Comparison of ENCODE assay signal across 20 cellular contexts in the genomic region with DNA sequence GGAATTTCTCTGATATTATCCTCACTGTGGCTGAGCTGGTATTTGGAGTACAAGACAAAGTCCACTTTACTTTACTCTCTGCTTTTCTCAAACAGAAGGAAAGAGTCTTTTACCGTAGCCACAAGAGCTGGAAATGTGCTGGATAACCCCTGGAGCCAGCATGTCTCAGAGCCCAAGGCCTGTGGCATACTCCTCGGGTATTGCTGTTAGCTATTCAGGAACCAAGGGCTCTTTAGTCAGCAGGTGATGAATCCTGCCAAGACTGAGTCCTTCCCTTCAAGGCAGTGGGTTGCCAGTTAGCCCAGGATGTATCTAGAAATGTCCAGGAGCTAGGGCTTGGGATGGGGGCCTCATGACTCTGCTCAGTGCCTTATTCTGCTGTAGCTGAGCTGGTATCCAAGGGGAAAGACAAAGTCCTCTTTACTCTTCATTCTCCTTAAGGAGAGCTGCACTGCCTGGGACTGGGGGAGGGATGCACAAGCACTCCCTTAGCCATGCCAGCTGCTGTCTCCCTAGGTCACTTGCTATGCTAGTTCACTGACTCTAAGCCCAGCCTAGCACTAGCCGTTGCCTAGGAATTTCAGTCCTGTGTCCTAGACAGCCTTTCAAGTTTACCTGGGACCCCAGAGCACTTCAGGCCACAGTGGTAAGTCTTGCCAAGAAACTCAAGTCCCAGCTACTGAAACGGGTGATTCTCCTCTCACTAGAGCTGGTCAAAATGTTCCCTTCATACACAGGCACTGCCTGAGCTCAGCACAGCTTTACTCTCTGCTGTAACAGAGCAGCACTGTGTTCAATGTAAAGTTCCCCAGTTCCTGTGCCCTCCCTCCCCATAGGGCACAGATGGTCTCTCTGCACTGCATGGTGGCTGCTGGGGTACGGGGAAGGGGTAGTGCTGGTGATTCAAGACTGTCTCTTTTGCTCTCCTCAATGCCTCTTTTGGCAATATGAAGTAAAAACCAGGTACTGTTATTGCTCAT.
DNase-seq lines count a peak whose midpoint lies in the region; ATAC-seq and TF ChIP-seq lines count a peak whose summit lies in the region.
"Had no signal": no experiment of that assay in that cellular context is flagged by ENCODE, and none has a peak within 500 bp of the region (broad histone marks: within the 10 kb centered on the region; RNA-seq: fewer than 3 reads in every experiment).

No MANE protein-coding gene starts in this region.

- H3K9me2 ChIP-seq in GM23338 (ENCODE audit: insufficient read depth) = peaks cover 8% of the 10 kb centered on the region; the same call in 1 of the 2 replicates

- no peak for TF ChIP-seq EP300 in upper lobe of left lung (IDR thresholded peaks at IDR 0.05)

- H3K27ac ChIP-seq in GM23338 (ENCODE audit: low read depth) (peak overlapping the region; percentile 76), WERI-Rb-1 (peak overlapping the region; percentile 33; the same call in 1 of the 2 replicates), upper lobe of left lung (no peak overlapping the region)
- H3K27ac ChIP-seq: BLaER1, SK-N-MC had no signal

- 47 to 51% methylated on average over 4 to 5 of the region's 5 CpGs for WGBS in upper lobe of left lung, 2 donors

- no peak overlapping the region; the same call in 2 of the 3 replicates for H3K4me3 Mint-ChIP-seq in GM23338
- no peak overlapping the region for H3K4me3 Mint-ChIP-seq in stimulated activated memory B cell treated with anti-CD40 and anti-IgM and Interleukin-4, amounts not matched to agents 10 μg/mL and 1 μg/mL and 100 μg/mL, for 72 hours
- H3K4me3 Mint-ChIP-seq: CD4-positive, alpha-beta memory T cell had no signal

- in situ Hi-C loops in G401 (cut with HindIII; ENCODE audit: low sequenced_read_pairs) = no loop called here

- peak; percentile 81 for ATAC-seq in GM23338
- peak; percentile 12 for ATAC-seq in stimulated activated memory B cell treated with anti-CD40 and anti-IgM and Interleukin-4, amounts not matched to agents 10 μg/mL and 1 μg/mL and 100 μg/mL, for 72 hours
- no peak for ATAC-seq in HG03039 (IDR thresholded peaks at IDR 0.05; ENCODE audit: unreplicated experiment)
- ATAC-seq in HG03354 (IDR thresholded peaks at IDR 0.05; ENCODE audit: poor library complexity, severe bottlenecking, unreplicated experiment) = no peak
- ATAC-seq in upper lobe of left lung (ENCODE audit: low FRiP score in 2 of 2) = no peak

- peak overlapping the region; percentile 56 for H3K4me2 ChIP-seq in GM23338
- H3K4me2 ChIP-seq: BLaER1 had no signal

- H3K27me3 ChIP-seq in GM23338 (ENCODE audit: insufficient read depth) (no peaks in the 10 kb centered on the region), WERI-Rb-1 (ENCODE audit: insufficient read depth, low read depth, severe bottlenecking) (no peaks in the 10 kb centered on the region), upper lobe of left lung (no peaks in the 10 kb centered on the region)
- H3K27me3 ChIP-seq: BLaER1 had no signal

- H3K4me1 Mint-ChIP-seq in GM23338 = peaks cover 26% of the 10 kb centered on the region
- H3K4me1 Mint-ChIP-seq in stimulated activated memory B cell treated with anti-CD40 and anti-IgM and Interleukin-4, amounts not matched to agents 10 μg/mL and 1 μg/mL and 100 μg/mL, for 72 hours = no peaks in the 10 kb centered on the region
- H3K4me1 Mint-ChIP-seq: CD4-positive, alpha-beta memory T cell had no signal

- H3K9me3 ChIP-seq in WERI-Rb-1 (ENCODE audit: severe bottlenecking) (no peaks in the 10 kb centered on the region), upper lobe of left lung (no peaks in the 10 kb centered on the region)
- H3K9me3 ChIP-seq: BLaER1 had no signal

- H3K36me3 ChIP-seq in GM23338 (ENCODE audit: insufficient read depth) (no peaks in the 10 kb centered on the region), WERI-Rb-1 (no peaks in the 10 kb centered on the region), upper lobe of left lung (no peaks in the 10 kb centered on the region)
- H3K36me3 ChIP-seq: BLaER1 had no signal

- peaks cover 3% of the 10 kb centered on the region for H3K27me3 Mint-ChIP-seq in GM23338 (ENCODE audit: insufficient read depth, low read depth, poor library complexity)
- H3K27me3 Mint-ChIP-seq in stimulated activated memory B cell treated with anti-CD40 and anti-IgM and Interleukin-4, amounts not matched to agents 10 μg/mL and 1 μg/mL and 100 μg/mL, for 72 hours = no peaks in the 10 kb centered on the region
- H3K27me3 Mint-ChIP-seq: CD4-positive, alpha-beta memory T cell had no signal

- H3K4me3 ChIP-seq in GM23338 (no peak overlapping the region), WERI-Rb-1 (ENCODE audit: low read depth, low read length) (no peak overlapping the region), upper lobe of left lung (no peak overlapping the region)
- H3K4me3 ChIP-seq: BLaER1, SK-N-MC had no signal

- peaks cover 18% of the 10 kb centered on the region for H3K36me3 Mint-ChIP-seq in GM23338 (ENCODE audit: low read depth)
- H3K36me3 Mint-ChIP-seq in stimulated activated memory B cell treated with anti-CD40 and anti-IgM and Interleukin-4, amounts not matched to agents 10 μg/mL and 1 μg/mL and 100 μg/mL, for 72 hours = no peaks in the 10 kb centered on the region
- H3K36me3 Mint-ChIP-seq: CD4-positive, alpha-beta memory T cell had no signal

- no peak for TF ChIP-seq CTCF in GM23338 (conservative IDR thresholded peaks at IDR 0.05; ENCODE audit: low read depth in 2 of 2)
- TF ChIP-seq CTCF in WERI-Rb-1 (IDR thresholded peaks at IDR 0.05; ENCODE audit: low read depth, low read length) = no peak
- no peak for TF ChIP-seq CTCF in upper lobe of left lung (IDR thresholded peaks at IDR 0.05)

- peak overlapping the region; percentile 64; the same call in 1 of the 2 replicates for H2AFZ ChIP-seq in GM23338

- DNase-seq in GM23338 (ENCODE audit: low spot score) = peak; percentile 9
- DNase-seq in WERI-Rb-1 = peak; percentile 65
- peak; percentile 21 for DNase-seq in medulla oblongata (ENCODE audit: extremely low spot score)
- no peak for DNase-seq in G401 (ENCODE audit: low spot score)
- DNase-seq in upper lobe of left lung = no peak
- DNase-seq: CD4-positive, alpha-beta memory T cell; GDM1; HCEC 1CT; MM.1S; NCI-H1092 treated with DMSO at 0.1 percent for 48 hours; NCI-H146; NCI-H2081; NCI-H510A; NCI-H748 treated with DMSO at 0.1 percent for 48 hours; SHP77 had no signal

- H3F3A ChIP-seq in GM23338 (replicated peaks; ENCODE audit: low read depth) = no peaks in the 10 kb centered on the region

- peaks cover 16% of the 10 kb centered on the region for H3K9me3 Mint-ChIP-seq in GM23338
- peaks cover 3% of the 10 kb centered on the region for H3K9me3 Mint-ChIP-seq in stimulated activated memory B cell treated with anti-CD40 and anti-IgM and Interleukin-4, amounts not matched to agents 10 μg/mL and 1 μg/mL and 100 μg/mL, for 72 hours

- no peaks in the 10 kb centered on the region for H4K20me1 ChIP-seq in GM23338 (replicated peaks; ENCODE audit: insufficient read depth)
- H4K20me1 ChIP-seq: BLaER1 had no signal

- H3K27ac Mint-ChIP-seq in GM23338 = peak overlapping the region; percentile 23; the same call in 1 of the 2 replicates
- no peak overlapping the region for H3K27ac Mint-ChIP-seq in stimulated activated memory B cell treated with anti-CD40 and anti-IgM and Interleukin-4, amounts not matched to agents 10 μg/mL and 1 μg/mL and 100 μg/mL, for 72 hours
- H3K27ac Mint-ChIP-seq: CD4-positive, alpha-beta memory T cell had no signal

- TF ChIP-seq POLR2A in upper lobe of left lung (IDR thresholded peaks at IDR 0.05) = no peak

- no peaks in the 10 kb centered on the region for H3K79me2 ChIP-seq in GM23338 (replicated peaks; ENCODE audit: insufficient read depth)

- H3K4me1 ChIP-seq in GM23338 (ENCODE audit: insufficient read depth) (peaks cover 23% of the 10 kb centered on the region), upper lobe of left lung (no peaks in the 10 kb centered on the region)
- H3K4me1 ChIP-seq: BLaER1 had no signal

TF ChIP-seq in GM23338, 12 proteins besides CTCF, POLR2A, EP300 and RAD21:
- TF ChIP-seq POLR2AphosphoS5 (IDR thresholded peaks at IDR 0.05; ENCODE audit: low read depth) (no peak), STAT1 (IDR thresholded peaks at IDR 0.05; ENCODE audit: unreplicated experiment) (no peak)
- TF ChIP-seq, protein P1, sequence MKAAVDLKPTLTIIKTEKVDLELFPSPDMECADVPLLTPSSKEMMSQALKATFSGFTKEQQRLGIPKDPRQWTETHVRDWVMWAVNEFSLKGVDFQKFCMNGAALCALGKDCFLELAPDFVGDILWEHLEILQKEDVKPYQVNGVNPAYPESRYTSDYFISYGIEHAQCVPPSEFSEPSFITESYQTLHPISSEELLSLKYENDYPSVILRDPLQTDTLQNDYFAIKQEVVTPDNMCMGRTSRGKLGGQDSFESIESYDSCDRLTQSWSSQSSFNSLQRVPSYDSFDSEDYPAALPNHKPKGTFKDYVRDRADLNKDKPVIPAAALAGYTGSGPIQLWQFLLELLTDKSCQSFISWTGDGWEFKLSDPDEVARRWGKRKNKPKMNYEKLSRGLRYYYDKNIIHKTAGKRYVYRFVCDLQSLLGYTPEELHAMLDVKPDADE (IDR thresholded peaks at IDR 0.05) = no peak

Comparison
In these comparisons a context has a peak if more than half of its experiments do, and no peak if none do; other contexts are left out.
1. ATAC-seq: peak in GM23338 (single experiment) and stimulated activated memory B cell treated with anti-CD40 and anti-IgM and Interleukin-4, amounts not matched to agents 10 μg/mL and 1 μg/mL and 100 μg/mL, for 72 hours (single experiment); none in HG03039 (single experiment), HG03354 (single experiment) and upper lobe of left lung (0 of 2).
2. DNase-seq: peak in GM23338 (single experiment), WERI-Rb-1 (single experiment) and medulla oblongata (single experiment); none in G401 (single experiment) and upper lobe of left lung (0 of 2).
3. H3K27ac ChIP-seq: peak in GM23338 (single experiment) and WERI-Rb-1 (single experiment); none in upper lobe of left lung (0 of 4).